Comparison of ENCODE assay signal across 10 cellular contexts in genomic region chr13:26628706-26629105, GRCh38.
DNase-seq lines count a peak whose midpoint lies in the region; ATAC-seq and TF ChIP-seq lines count a peak whose summit lies in the region.
"Had no signal": no experiment of that assay in that cellular context is flagged by ENCODE, and none has a peak within 500 bp of the region (broad histone marks: within the 10 kb centered on the region; RNA-seq: fewer than 3 reads in every experiment).

No MANE protein-coding gene starts in this region.

- intact Hi-C loops in lower lobe of right lung (cut with DNase I), result no loop called here

- TF ChIP-seq CTCF in brain microvascular endothelial cell (IDR thresholded peaks at IDR 0.05; ENCODE audit: low read depth, low read length, missing control alignments) (peak; percentile 44), lower lobe of right lung (IDR thresholded peaks at IDR 0.05) (no peak), GM10266 (IDR thresholded peaks at IDR 0.05; ENCODE audit: control insufficient read depth, insufficient read depth, low read depth, missing control alignments) (no peak)

- in situ Hi-C loops in brain microvascular endothelial cell (cut with HindIII; ENCODE audit: low pct_ligation_motif_present, low sequenced_read_pairs), result no loop called here

- DNase-seq in EL, result peak; percentile 33
- peak; percentile 38 for DNase-seq in Jurkat, Clone E6-1 (ENCODE audit: low read depth, low spot score)
- DNase-seq in brain microvascular endothelial cell, result peak; percentile 24
- DNase-seq in lower lobe of right lung, result no peak
- no peak for DNase-seq in GM10266 (ENCODE audit: extremely low spot score)
- no peak for DNase-seq in anterior cingulate cortex (lab: John Stamatoyannopoulos, UW)
- no peak for DNase-seq in middle frontal gyrus (ENCODE audit: extremely low spot score, low spot score)
- DNase-seq: body of pancreas had no signal

- H3K27ac ChIP-seq in brain microvascular endothelial cell, result no peak overlapping the region
- H3K27ac ChIP-seq in lower lobe of right lung, result no peak overlapping the region
- H3K27ac ChIP-seq: body of pancreas, suprapubic skin had no signal

- no peak overlapping the region for H3K4me3 ChIP-seq in Jurkat, Clone E6-1 (ENCODE audit: low read length)
- no peak overlapping the region for H3K4me3 ChIP-seq in brain microvascular endothelial cell (ENCODE audit: low read depth, low read length)
- H3K4me3 ChIP-seq in lower lobe of right lung, result no peak overlapping the region
- H3K4me3 ChIP-seq: body of pancreas, suprapubic skin had no signal

- H3K9me3 ChIP-seq in lower lobe of right lung, result peaks cover 15% of the 10 kb centered on the region
- H3K9me3 ChIP-seq: body of pancreas had no signal

- H3K36me3 ChIP-seq in brain microvascular endothelial cell (replicated peaks) (no peaks in the 10 kb centered on the region), lower lobe of right lung (no peaks in the 10 kb centered on the region)
- H3K36me3 ChIP-seq: suprapubic skin had no signal

- ATAC-seq in lower lobe of right lung, result peak; percentile 47 to 62
- no peak for ATAC-seq in HG03342 (IDR thresholded peaks at IDR 0.05; ENCODE audit: unreplicated experiment)
- ATAC-seq: body of pancreas had no signal

- H3K27me3 ChIP-seq in brain microvascular endothelial cell (replicated peaks), result no peaks in the 10 kb centered on the region
- H3K27me3 ChIP-seq in lower lobe of right lung (ENCODE audit: low read depth), result no peaks in the 10 kb centered on the region
- H3K27me3 ChIP-seq: body of pancreas, suprapubic skin had no signal

- no peaks in the 10 kb centered on the region for H3K4me1 ChIP-seq in lower lobe of right lung
- H3K4me1 ChIP-seq: body of pancreas, suprapubic skin had no signal

Comparison
In these comparisons a context has a peak if more than half of its experiments do, and no peak if none do; other contexts are left out.
1. DNase-seq: peak in EL (single experiment), Jurkat, Clone E6-1 (single experiment) and brain microvascular endothelial cell (single experiment); none in lower lobe of right lung (single experiment), GM10266 (single experiment), anterior cingulate cortex (0 of 58) and middle frontal gyrus (single experiment).